20 cellular contexts compared by ENCODE assay signal in the genomic region with DNA sequence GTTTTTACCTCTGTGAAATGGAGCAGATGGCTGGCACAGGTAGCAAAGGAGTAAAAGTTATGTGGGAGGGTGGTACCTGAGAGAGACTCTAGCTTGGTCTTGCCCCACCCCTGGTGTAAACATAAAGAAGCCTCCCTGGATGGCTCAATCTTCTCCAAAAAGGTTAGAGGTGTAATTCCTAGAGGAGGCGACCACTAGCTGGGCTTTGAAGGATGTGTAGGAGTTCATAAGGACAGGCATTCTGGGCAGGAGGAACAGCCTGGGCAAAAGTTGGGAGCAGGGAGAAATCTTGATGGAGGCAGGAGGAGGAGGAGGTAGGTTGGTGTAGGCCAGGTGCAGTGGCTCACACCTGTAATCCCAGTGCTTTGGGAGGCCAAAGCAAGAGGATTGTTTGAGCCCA. TPM values are rescaled to one million over a fixed set of nuclear protein-coding genes. Genes with fewer than 3 reads are reported as not detected.
DNase-seq lines count a peak whose midpoint lies in the region; ATAC-seq and TF ChIP-seq lines count a peak whose summit lies in the region.
"Had no signal": no experiment of that assay in that cellular context is flagged by ENCODE, and none has a peak within 500 bp of the region (broad histone marks: within the 10 kb centered on the region; RNA-seq: fewer than 3 reads in every experiment).

No MANE protein-coding gene starts in this region.

- no peak for TF ChIP-seq CTCF in NB4 (IDR thresholded peaks at IDR 0.05; ENCODE audit: low read depth, low read length)

- ATAC-seq in effector memory CD8-positive, alpha-beta T cell (replicated peaks) = no peak
- no peak for ATAC-seq in stimulated activated effector memory CD8-positive, alpha-beta T cell treated with anti-CD3 and anti-CD28 coated beads, Interleukin-12 subunit alpha, Interleukin-12 subunit beta, amount 100 ng/mL, for 72 hours
- ATAC-seq in HG03139 (IDR thresholded peaks at IDR 0.05; ENCODE audit: unreplicated experiment) = no peak
- ATAC-seq: HCT116, Panc1, Right ventricle myocardium inferior had no signal

- peaks cover 29% of the 10 kb centered on the region for H3K4me1 Mint-ChIP-seq in activated CD4-positive, alpha-beta T cell treated with anti-CD3 and anti-CD28 coated beads, Interleukin-2, amount 10 ng/mL, durations not matched to agents 24 days and 14 days
- peaks cover 17% of the 10 kb centered on the region in 2 donors for H3K4me1 Mint-ChIP-seq in effector memory CD8-positive, alpha-beta T cell (ENCODE audit: low read depth in 2 of 2)
- peaks cover 51% of the 10 kb centered on the region for H3K4me1 Mint-ChIP-seq in stimulated activated effector memory CD8-positive, alpha-beta T cell treated with anti-CD3 and anti-CD28 coated beads, Interleukin-12 subunit alpha, Interleukin-12 subunit beta, amount 100 ng/mL, for 72 hours

- no peak for TF ChIP-seq POLR2A in NB4 (IDR thresholded peaks at IDR 0.05; ENCODE audit: extremely low read depth, insufficient read length)

- H3K4me3 Mint-ChIP-seq in activated CD4-positive, alpha-beta T cell treated with anti-CD3 and anti-CD28 coated beads, Interleukin-2, amount 10 ng/mL, durations not matched to agents 24 days and 14 days = peak overlapping the region; percentile 51
- peak overlapping the region; percentile 27 to 67 for H3K4me3 Mint-ChIP-seq in effector memory CD8-positive, alpha-beta T cell
- peak overlapping the region; percentile 37 for H3K4me3 Mint-ChIP-seq in stimulated activated effector memory CD8-positive, alpha-beta T cell treated with anti-CD3 and anti-CD28 coated beads, Interleukin-12 subunit alpha, Interleukin-12 subunit beta, amount 100 ng/mL, for 72 hours
- H3K4me3 Mint-ChIP-seq: CD4-positive, alpha-beta memory T cell had no signal

- intact Hi-C loops in activated CD4-positive, alpha-beta T cell treated with anti-CD3 and anti-CD28 coated beads, Interleukin-2, amount 10 ng/mL, durations not matched to agents 24 days and 14 days (cut with micrococcal nuclease) = no loop called here

- no peaks in the 10 kb centered on the region for H3K9me3 Mint-ChIP-seq in activated CD4-positive, alpha-beta T cell treated with anti-CD3 and anti-CD28 coated beads, Interleukin-2, amount 10 ng/mL, durations not matched to agents 24 days and 14 days
- no peaks in the 10 kb centered on the region for H3K9me3 Mint-ChIP-seq in effector memory CD8-positive, alpha-beta T cell
- no peaks in the 10 kb centered on the region for H3K9me3 Mint-ChIP-seq in stimulated activated effector memory CD8-positive, alpha-beta T cell treated with anti-CD3 and anti-CD28 coated beads, Interleukin-12 subunit alpha, Interleukin-12 subunit beta, amount 100 ng/mL, for 72 hours
- H3K9me3 Mint-ChIP-seq: CD4-positive, alpha-beta memory T cell had no signal

- H3K36me3 Mint-ChIP-seq in activated CD4-positive, alpha-beta T cell treated with anti-CD3 and anti-CD28 coated beads, Interleukin-2, amount 10 ng/mL, durations not matched to agents 24 days and 14 days (ENCODE audit: low read depth) = peaks cover 61% of the 10 kb centered on the region
- H3K36me3 Mint-ChIP-seq in effector memory CD8-positive, alpha-beta T cell (ENCODE audit: insufficient read depth) = peaks cover 86% of the 10 kb centered on the region
- peaks cover 100% of the 10 kb centered on the region for H3K36me3 Mint-ChIP-seq in stimulated activated effector memory CD8-positive, alpha-beta T cell treated with anti-CD3 and anti-CD28 coated beads, Interleukin-12 subunit alpha, Interleukin-12 subunit beta, amount 100 ng/mL, for 72 hours

- peak overlapping the region; percentile 75 for H3K27ac Mint-ChIP-seq in activated CD4-positive, alpha-beta T cell treated with anti-CD3 and anti-CD28 coated beads, Interleukin-2, amount 10 ng/mL, durations not matched to agents 24 days and 14 days
- H3K27ac Mint-ChIP-seq in effector memory CD8-positive, alpha-beta T cell = peak overlapping the region; percentile 79 to 88
- peak overlapping the region; percentile 85 for H3K27ac Mint-ChIP-seq in stimulated activated effector memory CD8-positive, alpha-beta T cell treated with anti-CD3 and anti-CD28 coated beads, Interleukin-12 subunit alpha, Interleukin-12 subunit beta, amount 100 ng/mL, for 72 hours

- no peaks in the 10 kb centered on the region for H3K27me3 Mint-ChIP-seq in activated CD4-positive, alpha-beta T cell treated with anti-CD3 and anti-CD28 coated beads, Interleukin-2, amount 10 ng/mL, durations not matched to agents 24 days and 14 days
- H3K27me3 Mint-ChIP-seq in effector memory CD8-positive, alpha-beta T cell = no peaks in the 10 kb centered on the region
- H3K27me3 Mint-ChIP-seq: CD4-positive, alpha-beta memory T cell had no signal

- no peak for DNase-seq in activated CD4-positive, alpha-beta T cell treated with anti-CD3 and anti-CD28 coated beads, Interleukin-2, amount 10 ng/mL, durations not matched to agents 24 days and 14 days
- no peak for DNase-seq in activated CD4-positive, alpha-beta T cell treated with anti-CD3 and anti-CD28 coated beads for 4 hours
- DNase-seq in NB4 (ENCODE audit: low read depth) = peak; percentile 26
- no peak for DNase-seq in effector memory CD8-positive, alpha-beta T cell
- no peak for DNase-seq in stimulated activated effector memory CD8-positive, alpha-beta T cell treated with anti-CD3 and anti-CD28 coated beads, Interleukin-12 subunit alpha, Interleukin-12 subunit beta, amount 100 ng/mL, for 72 hours (ENCODE audit: low spot score in 2 of 2)
- DNase-seq in NCI-H510A treated with DMSO at 0.1 percent for 48 hours (lab: John Stamatoyannopoulos, UW) = no peak
- DNase-seq in GDM1 (lab: John Stamatoyannopoulos, UW) = no peak
- DNase-seq: CD4-positive, alpha-beta memory T cell; DMS79; KBM-7; NCI-H1092; NCI-H146; NCI-H2081 treated with DMSO at 0.1 percent for 48 hours; NCI-H524 had no signal

- no peak overlapping the region for H3K4me3 ChIP-seq in NB4 (ENCODE audit: low read depth, low read length)

RNA-seq across cellular contexts. Expression of a gene that starts 7.8 kb away (rescaled TPM):
- total RNA-seq in activated CD4-positive, alpha-beta T cell treated with anti-CD3 and anti-CD28 coated beads, Interleukin-2, amount 10 ng/mL, durations not matched to agents 24 days and 14 days = 0.71 and 0.79 TPM in 2 replicates
- total RNA-seq: M059J had no signal

RNA-seq across cellular contexts. Expression of a gene that starts 8.0 kb away (rescaled TPM):
- 81.5 and 82.1 TPM in 2 replicates for total RNA-seq in activated CD4-positive, alpha-beta T cell treated with anti-CD3 and anti-CD28 coated beads, Interleukin-2, amount 10 ng/mL, durations not matched to agents 24 days and 14 days
- total RNA-seq: A172 had no signal

RNA-seq across cellular contexts. Expression of a gene that starts 10.8 kb away (rescaled TPM):
- 3.0 and 3.8 TPM in 2 replicates for total RNA-seq in activated CD4-positive, alpha-beta T cell treated with anti-CD3 and anti-CD28 coated beads, Interleukin-2, amount 10 ng/mL, durations not matched to agents 24 days and 14 days

RNA-seq across cellular contexts. Expression of a gene that starts 26.9 kb away (rescaled TPM):
- 163 and 174 TPM in 2 replicates for total RNA-seq in activated CD4-positive, alpha-beta T cell treated with anti-CD3 and anti-CD28 coated beads, Interleukin-2, amount 10 ng/mL, durations not matched to agents 24 days and 14 days

RNA-seq across cellular contexts. Expression of a gene that starts 30.7 kb away (rescaled TPM):
- total RNA-seq in activated CD4-positive, alpha-beta T cell treated with anti-CD3 and anti-CD28 coated beads, Interleukin-2, amount 10 ng/mL, durations not matched to agents 24 days and 14 days = 2.0 and 2.8 TPM in 2 replicates
